8 cellular contexts compared by ENCODE assay signal in genomic region chr3:197750396-197750831, GRCh38. TPM values are rescaled to one million over a fixed set of nuclear protein-coding genes. Genes with fewer than 3 reads are reported as not detected.
DNase-seq lines count a peak whose midpoint lies in the region; ATAC-seq, FAIRE-seq and TF ChIP-seq lines count a peak whose summit lies in the region.

No MANE protein-coding gene starts in this region.

- H3K27ac ChIP-seq in KMS-11 (peak overlapping the region; percentile 31), astrocyte (ENCODE audit: low read depth, low read length) (peak overlapping the region; percentile 87)

- H3K9me3 Mint-ChIP-seq in astrocyte (ENCODE audit: unreplicated experiment): no peaks in the 10 kb centered on the region

- H3K9me3 ChIP-seq in T-helper 17 cell (ENCODE audit: control insufficient read depth, low read length, poor library complexity, severe bottlenecking) (no peaks in the 10 kb centered on the region), astrocyte (ENCODE audit: insufficient read depth, low read depth, low read length) (no peaks in the 10 kb centered on the region)

- peak; percentile 35 for ATAC-seq in GM21529 (IDR thresholded peaks at IDR 0.05; ENCODE audit: unreplicated experiment)
- ATAC-seq in T-helper 17 cell: peak; percentile 52

- no peak for FAIRE-seq in astrocyte (lab: Jason Lieb, UNC)

- H3K4me3 Mint-ChIP-seq in T-helper 17 cell (peak overlapping the region; percentile 98), astrocyte (ENCODE audit: unreplicated experiment) (peak overlapping the region; percentile 94)

- H3K9ac ChIP-seq in KMS-11 (peak overlapping the region; percentile 38; the same call in 1 of the 2 replicates), astrocyte (ENCODE audit: low read length) (peak overlapping the region; percentile 84)

- H3K4me1 ChIP-seq in KMS-11 (ENCODE audit: low read depth, poor library complexity, severe bottlenecking) (peaks cover 37% of the 10 kb centered on the region), astrocyte (ENCODE audit: insufficient read depth, low read length) (peaks cover 17% of the 10 kb centered on the region)

- H3K4me2 ChIP-seq in KMS-11 (peak overlapping the region; percentile 79), astrocyte (ENCODE audit: low read length) (peak overlapping the region; percentile 85)

- peaks cover 28% of the 10 kb centered on the region for H4K20me1 ChIP-seq in KMS-11 (ENCODE audit: insufficient read depth)
- peaks cover 46% of the 10 kb centered on the region for H4K20me1 ChIP-seq in astrocyte (ENCODE audit: insufficient read depth, low read length)

- H3K4me1 Mint-ChIP-seq in T-helper 17 cell (peaks cover 41% of the 10 kb centered on the region), astrocyte (ENCODE audit: low read depth, unreplicated experiment) (peaks cover 16% of the 10 kb centered on the region)

- TF ChIP-seq CTCF in KMS-11 (conservative IDR thresholded peaks at IDR 0.05; ENCODE audit: low read depth, low read length) (no peak), astrocyte (IDR thresholded peaks at IDR 0.05; ENCODE audit: insufficient read depth, low read depth, low read length) (no peak)

- DNase-seq in DMS79 treated with DMSO at 0.1 percent for 48 hours (lab: John Stamatoyannopoulos, UW): peak; percentile 75
- peak; percentile 33 to 40 (median 37) for DNase-seq in T-helper 17 cell
- DNase-seq in astrocyte (ENCODE audit: low read depth): peak; percentile 55
- peak; percentile 78 for DNase-seq in hepatic stellate cell (ENCODE audit: low spot score)
- peak; percentile 20 for DNase-seq in pulmonary artery endothelial cell (ENCODE audit: low read depth, low spot score)
- DNase-seq in cortex of kidney (lab: John Stamatoyannopoulos, UW): no peak

- H3K79me2 ChIP-seq in KMS-11 (ENCODE audit: insufficient read depth, low read depth) (peaks cover 43% of the 10 kb centered on the region), astrocyte (ENCODE audit: insufficient read depth, low read length) (peaks cover 49% of the 10 kb centered on the region)

- H3K27me3 Mint-ChIP-seq in T-helper 17 cell: no peaks in the 10 kb centered on the region
- H3K27me3 Mint-ChIP-seq in astrocyte (ENCODE audit: low read depth, unreplicated experiment): no peaks in the 10 kb centered on the region

- no peaks in the 10 kb centered on the region for H3K36me3 Mint-ChIP-seq in T-helper 17 cell (ENCODE audit: low read depth)
- no peaks in the 10 kb centered on the region for H3K36me3 Mint-ChIP-seq in astrocyte (ENCODE audit: low read depth, unreplicated experiment)

- H3K27ac Mint-ChIP-seq in T-helper 17 cell (peak overlapping the region; percentile 96), astrocyte (ENCODE audit: unreplicated experiment) (peak overlapping the region; percentile 80)

- no peaks in the 10 kb centered on the region for H3K27me3 ChIP-seq in KMS-11 (ENCODE audit: insufficient read depth, low read depth)
- H3K27me3 ChIP-seq in astrocyte (ENCODE audit: insufficient read depth, low read length): no peaks in the 10 kb centered on the region

- H3K36me3 ChIP-seq in KMS-11 (ENCODE audit: insufficient read depth): no peaks in the 10 kb centered on the region
- H3K36me3 ChIP-seq in astrocyte (ENCODE audit: insufficient read depth, low read length): no peaks in the 10 kb centered on the region

- H3K4me3 ChIP-seq in KMS-11 (IDR thresholded peaks at IDR 0.05; ENCODE audit: insufficient read depth, low read depth, low read length): peak overlapping the region; percentile 66
- H3K4me3 ChIP-seq in astrocyte (ENCODE audit: insufficient read depth, low read depth, low read length): peak overlapping the region; percentile 91

- peak overlapping the region; percentile 87 for H2AFZ ChIP-seq in KMS-11 (ENCODE audit: low read depth)
- peak overlapping the region; percentile 95 for H2AFZ ChIP-seq in astrocyte (ENCODE audit: low read depth, low read length)

RNA-seq across cellular contexts. Expression of gene FYTTD1, which starts 0.7 kb away (rescaled TPM):
- 10 to 100 TPM; 52.0 to 67.1 TPM for total RNA-seq in T-helper 17 cell
- 82.8 and 89.1 TPM in 2 replicates for total RNA-seq in astrocyte
- total RNA-seq in pulmonary artery endothelial cell: 48.7 and 72.9 TPM in 2 replicates

RNA-seq across cellular contexts. Expression of gene RUBCN, which starts 13.7 kb away (rescaled TPM):
- total RNA-seq in T-helper 17 cell (10 to 100 TPM; 40.2 to 41.7 TPM), astrocyte (21.2 and 28.2 TPM in 2 replicates), pulmonary artery endothelial cell (10.6 and 12.1 TPM in 2 replicates)

RNA-seq across cellular contexts. Expression of gene LRCH3, which starts 40.6 kb away (rescaled TPM):
- total RNA-seq in T-helper 17 cell (10 to 100 TPM; 48.6 to 56.8 TPM), astrocyte (42.1 and 49.6 TPM in 2 replicates), pulmonary artery endothelial cell (44.0 and 46.2 TPM in 2 replicates)
